In the genomic region with DNA sequence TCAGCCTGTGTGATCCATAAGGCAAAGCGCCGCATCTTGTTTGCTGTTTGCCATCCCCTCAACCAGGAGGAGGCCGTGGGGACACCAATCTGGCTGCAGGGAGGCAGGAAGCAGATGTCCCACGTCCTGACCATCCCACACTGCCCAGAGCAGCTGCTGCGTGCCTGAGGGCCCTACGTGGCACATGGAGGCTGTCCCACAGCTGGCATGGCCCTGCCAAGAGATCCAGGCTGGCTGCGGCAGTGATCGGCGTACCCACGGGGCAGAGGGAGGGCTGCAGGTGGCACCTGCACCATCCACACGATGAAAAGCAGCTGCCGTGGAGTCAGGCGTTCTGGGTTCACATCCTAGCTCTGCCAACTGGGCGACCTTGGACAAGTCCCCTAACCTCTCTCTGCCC, we compare ENCODE assay signal across 15 cellular contexts. TPM values are rescaled to one million over a fixed set of nuclear protein-coding genes. Genes with fewer than 3 reads are reported as not detected.
DNase-seq lines count a peak whose midpoint lies in the region; ATAC-seq and TF ChIP-seq lines count a peak whose summit lies in the region.
"Had no signal": no experiment of that assay in that cellular context is flagged by ENCODE, and none has a peak within 500 bp of the region (broad histone marks: within the 10 kb centered on the region; RNA-seq: fewer than 3 reads in every experiment).

No MANE protein-coding gene starts in this region.

- H3K18ac ChIP-seq in trophoblast cell (ENCODE audit: low read length), result peak overlapping the region; percentile 6

- in situ Hi-C loops in Panc1 (cut with HindIII; ENCODE audit: low pct_unique_long_range_greater_than_20kb, low sequenced_read_pairs), result no loop called here

- H3K27ac ChIP-seq in CD4-positive, CD25-positive, alpha-beta regulatory T cell (ENCODE audit: insufficient read depth, low read length, poor library complexity, severe bottlenecking), result no peak overlapping the region
- H3K27ac ChIP-seq in Panc1 (ENCODE audit: low read length) (peak overlapping the region; percentile 77), esophagus muscularis mucosa (replicated peaks in 1 of 4) (peak overlapping the region; percentile 30 to 55 (median 42)), trophoblast cell (ENCODE audit: low read depth, low read length) (no peak overlapping the region)
- H3K27ac ChIP-seq: C4-2B had no signal

- no TSS peak for BruUV-seq in Panc1 (replicated peaks; lab: Mats Ljungman, UMichigan)

- H4K91ac ChIP-seq in trophoblast cell (ENCODE audit: low read depth, low read length), result no peak overlapping the region

- H3K4me3 ChIP-seq in CD4-positive, CD25-positive, alpha-beta regulatory T cell (ENCODE audit: low read depth, low read length), result no peak overlapping the region
- H3K4me3 ChIP-seq in Panc1 (ENCODE audit: low read depth in 2 of 2, low read length in 2 of 2) (no peak overlapping the region), esophagus muscularis mucosa (no peak overlapping the region), trophoblast cell (ENCODE audit: low read depth, low read length) (no peak overlapping the region)

- no peak overlapping the region for H3K4ac ChIP-seq in trophoblast cell (ENCODE audit: low read depth, low read length)

- no peaks in the 10 kb centered on the region for H3K36me3 ChIP-seq in CD4-positive, CD25-positive, alpha-beta regulatory T cell (ENCODE audit: control insufficient read depth, insufficient read depth, low read length)
- H3K36me3 ChIP-seq in Panc1 (ENCODE audit: control insufficient read depth, insufficient read depth, low read length), result no peaks in the 10 kb centered on the region
- peaks cover 0 to 8% (median 4%) of the 10 kb centered on the region in 4 donors for H3K36me3 ChIP-seq in esophagus muscularis mucosa
- peaks cover 0 to 15% of the 10 kb centered on the region in 2 experiments for H3K36me3 ChIP-seq in trophoblast cell (ENCODE audit: control insufficient read depth in 1 of 2, insufficient read depth in 2 of 2, low read length in 2 of 2)

- WGBS in esophagus muscularis mucosa, result 77% methylated on average over 14 of the region's 14 CpGs
- no CpG with 5 or more reads among the region's 14 CpGs for WGBS in trophoblast cell (ENCODE audit: extremely low coverage, insufficient coverage, insufficient read length)

- no peak for TF ChIP-seq POLR2A in esophagus muscularis mucosa (IDR thresholded peaks at IDR 0.05; ENCODE audit: low read depth)

- no peak overlapping the region for H2BK5ac ChIP-seq in trophoblast cell (ENCODE audit: low read depth, low read length, poor library complexity)

- intact Hi-C loops in Panc1 (cut with micrococcal nuclease; ENCODE audit: unreplicated experiment) (no loop called here), esophagus muscularis mucosa (cut with DNase I) (no loop called here)

- peaks cover 2% of the 10 kb centered on the region for H3K4me1 ChIP-seq in CD4-positive, CD25-positive, alpha-beta regulatory T cell (ENCODE audit: control insufficient read depth, insufficient read depth, low read length, poor library complexity, severe bottlenecking)
- H3K4me1 ChIP-seq in Panc1 (ENCODE audit: control insufficient read depth, insufficient read depth, low read length) (peaks cover 79% of the 10 kb centered on the region), esophagus muscularis mucosa (peaks cover 43 to 82% (median 68%) of the 10 kb centered on the region in 4 donors), trophoblast cell (ENCODE audit: control insufficient read depth in 1 of 2, insufficient read depth in 2 of 2, low read length in 2 of 2) (peaks cover 13 to 21% of the 10 kb centered on the region in 2 experiments)

- no peak overlapping the region for H2AFZ ChIP-seq in trophoblast cell (ENCODE audit: insufficient read depth, low read length, poor library complexity)

- POLR2A ChIA-PET in Panc1 (lab: Charles Lee), result no interaction called here

- no peaks in the 10 kb centered on the region for H3K9me3 Mint-ChIP-seq in CD4-positive, CD25-positive, alpha-beta regulatory T cell
- H3K9me3 Mint-ChIP-seq: stimulated activated naive B cell treated with anti-CD40 and anti-IgM and Interleukin-4, amounts not matched to agents 10 μg/mL and 1 μg/mL and 100 μg/mL, for 72 hours had no signal

- no peak overlapping the region for H2BK12ac ChIP-seq in trophoblast cell (ENCODE audit: low read length)

- H3K4me2 ChIP-seq in trophoblast cell (ENCODE audit: low read length), result no peak overlapping the region

- CTCF ChIA-PET in Panc1 (lab: Charles Lee), result no interaction called here

- no peak overlapping the region for H3K4me3 Mint-ChIP-seq in CD4-positive, CD25-positive, alpha-beta regulatory T cell
- H3K4me3 Mint-ChIP-seq: stimulated activated naive B cell treated with anti-CD40 and anti-IgM and Interleukin-4, amounts not matched to agents 10 μg/mL and 1 μg/mL and 100 μg/mL, for 72 hours had no signal

- H4K8ac ChIP-seq in trophoblast cell (ENCODE audit: low read depth, low read length), result no peak overlapping the region

- ATAC-seq in CD4-positive, CD25-positive, alpha-beta regulatory T cell (ENCODE audit: low read depth in 2 of 2), result no peak
- ATAC-seq in Panc1 (no peak), HG02870 (IDR thresholded peaks at IDR 0.05; ENCODE audit: unreplicated experiment) (no peak)
- ATAC-seq: stimulated activated naive B cell treated with anti-CD40 and anti-IgM and Interleukin-4, amounts not matched to agents 10 μg/mL and 1 μg/mL and 100 μg/mL, for 72 hours had no signal

- peaks cover 0 to 26% (median 9%) of the 10 kb centered on the region in 4 donors for H3K4me1 Mint-ChIP-seq in CD4-positive, CD25-positive, alpha-beta regulatory T cell

- DNase-seq in CD4-positive, CD25-positive, alpha-beta regulatory T cell, result no peak
- DNase-seq in Panc1 (ENCODE audit: low read depth, low spot score) (no peak), esophagus muscularis mucosa (ENCODE audit: extremely low spot score) (no peak), trophoblast cell (no peak), NCI-H1048 (lab: John Stamatoyannopoulos, UW) (no peak), activated gamma-delta T cell treated with Interleukin-2 at 50 U/mL for 16 hours (no peak), NCI-H226 (no peak)
- DNase-seq: activated CD4-positive, CD25-positive, alpha-beta regulatory T cell; GDM1; NCI-H1436 treated with DMSO at 0.1 percent for 48 hours; NCI-H774; stimulated activated CD4-positive, alpha-beta T cell treated with anti-CD3 and anti-CD28 coated beads, Interleukin-4, amount 100 ng/mL, for 24 hours; stimulated activated naive B cell treated with anti-CD40 and anti-IgM and Interleukin-4, amounts not matched to agents 10 μg/mL and 1 μg/mL and 100 μg/mL, for 72 hours had no signal

- no peaks in the 10 kb centered on the region for H3K9me3 ChIP-seq in CD4-positive, CD25-positive, alpha-beta regulatory T cell (ENCODE audit: control insufficient read depth in 2 of 2, low read length in 2 of 2)
- H3K9me3 ChIP-seq in Panc1 (ENCODE audit: control insufficient read depth, insufficient read depth, low read depth, low read length) (no peaks in the 10 kb centered on the region), esophagus muscularis mucosa (no peaks in the 10 kb centered on the region), trophoblast cell (ENCODE audit: insufficient read depth, low read depth, low read length) (peaks cover 2% of the 10 kb centered on the region)

- H2BK120ac ChIP-seq in trophoblast cell (ENCODE audit: insufficient read depth, low read length, poor library complexity), result no peak overlapping the region

- no peak overlapping the region for H3K9ac ChIP-seq in trophoblast cell (ENCODE audit: low read length)

- no peak overlapping the region for H4K12ac ChIP-seq in trophoblast cell (ENCODE audit: low read depth, low read length)

- H3K27me3 ChIP-seq in CD4-positive, CD25-positive, alpha-beta regulatory T cell (ENCODE audit: control insufficient read depth, insufficient read depth, low read length), result no peaks in the 10 kb centered on the region
- no peaks in the 10 kb centered on the region for H3K27me3 ChIP-seq in Panc1 (ENCODE audit: control insufficient read depth, insufficient read depth, low read length)
- H3K27me3 ChIP-seq in esophagus muscularis mucosa, result no peaks in the 10 kb centered on the region
- no peaks in the 10 kb centered on the region for H3K27me3 ChIP-seq in trophoblast cell (ENCODE audit: insufficient read depth, low read length)

- no peak overlapping the region for H3K14ac ChIP-seq in trophoblast cell (ENCODE audit: low read length)

- H3K79me1 ChIP-seq in trophoblast cell (ENCODE audit: low read length), result peaks cover 5% of the 10 kb centered on the region

- H3K27me3 Mint-ChIP-seq in CD4-positive, CD25-positive, alpha-beta regulatory T cell, result no peaks in the 10 kb centered on the region
- H3K27me3 Mint-ChIP-seq: stimulated activated naive B cell treated with anti-CD40 and anti-IgM and Interleukin-4, amounts not matched to agents 10 μg/mL and 1 μg/mL and 100 μg/mL, for 72 hours had no signal

- H3K23ac ChIP-seq in trophoblast cell (ENCODE audit: low read length), result no peak overlapping the region

- TF ChIP-seq EP300 in esophagus muscularis mucosa (IDR thresholded peaks at IDR 0.05), result no peak

- peak overlapping the region in 2 of 3 donors; percentile 49 to 76 for H3K27ac Mint-ChIP-seq in CD4-positive, CD25-positive, alpha-beta regulatory T cell
- H3K27ac Mint-ChIP-seq: stimulated activated naive B cell treated with anti-CD40 and anti-IgM and Interleukin-4, amounts not matched to agents 10 μg/mL and 1 μg/mL and 100 μg/mL, for 72 hours had no signal

- peaks cover 17% of the 10 kb centered on the region for H3K36me3 Mint-ChIP-seq in CD4-positive, CD25-positive, alpha-beta regulatory T cell

- TF ChIP-seq CTCF in Panc1 (IDR thresholded peaks at IDR 0.05), result no peak
- TF ChIP-seq CTCF in esophagus muscularis mucosa (IDR thresholded peaks at IDR 0.05), result no peak

- no peak overlapping the region for H2AK5ac ChIP-seq in trophoblast cell (ENCODE audit: low read length)

- H3K79me2 ChIP-seq in trophoblast cell (ENCODE audit: control insufficient read depth, insufficient read depth, low read length, poor library complexity), result peaks cover 1% of the 10 kb centered on the region

RNA-seq across cellular contexts. Expression of a gene that starts 42.0 kb away (rescaled TPM):
- 134 TPM for total RNA-seq in CD4-positive, CD25-positive, alpha-beta regulatory T cell
- polyA plus RNA-seq in CD4-positive, CD25-positive, alpha-beta regulatory T cell, result 1 to 10 TPM; 2.0 to 4.1 (median 2.4) TPM
- total RNA-seq in Panc1 (2021; ENCODE audit: unreplicated experiment) (461 TPM), esophagus muscularis mucosa (100 to 1,000 TPM; 107 to 188 (median 131) TPM)
- polyA plus RNA-seq in Panc1 (2012; ENCODE audit: insufficient read length), result 441 TPM
- 147 and 153 TPM in 2 replicates for polyA plus RNA-seq in trophoblast cell (2013)

Comparison
In these comparisons a context has a peak if more than half of its experiments do, and no peak if none do; other contexts are left out.
1. H3K27ac ChIP-seq: peak in Panc1 (single experiment) and esophagus muscularis mucosa (4 of 4); none in CD4-positive, CD25-positive, alpha-beta regulatory T cell (single experiment) and trophoblast cell (single experiment).